ENCODE assay signal across 7 cellular contexts in the genomic region with DNA sequence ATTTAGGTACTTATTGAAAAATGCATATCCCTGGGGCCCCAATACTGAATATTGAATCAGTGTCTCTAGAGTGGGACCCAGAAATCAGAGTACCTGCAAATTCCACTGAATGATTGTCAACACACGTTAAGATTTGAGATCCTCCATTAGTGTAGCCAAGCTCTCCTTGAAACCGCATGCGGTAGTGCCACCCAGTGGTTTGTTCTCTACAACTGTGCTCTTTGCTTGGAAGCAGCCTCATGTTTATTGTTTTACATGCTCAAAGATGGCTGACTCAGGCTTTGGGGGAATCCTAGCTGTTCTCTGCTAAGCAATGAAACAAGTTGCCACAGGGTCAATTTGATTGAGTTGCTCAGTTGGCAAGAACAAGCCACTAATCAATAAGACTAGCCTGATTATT.
DNase-seq lines count a peak whose midpoint lies in the region; TF ChIP-seq lines count a peak whose summit lies in the region.

No MANE protein-coding gene starts in this region.

- no peaks in the 10 kb centered on the region for H3K4me1 ChIP-seq in HAP-1
- no peaks in the 10 kb centered on the region for H3K4me1 ChIP-seq in PC-9 (replicated peaks; ENCODE audit: insufficient read depth)

- H3K9me3 ChIP-seq in HAP-1 (no peaks in the 10 kb centered on the region), PC-9 (ENCODE audit: insufficient read depth, low read depth) (no peaks in the 10 kb centered on the region)

- CTCF ChIA-PET in PC-9 (lab: Charles Lee): no interaction called here

- H3K27me3 ChIP-seq in HAP-1 (ENCODE audit: low read depth): no peaks in the 10 kb centered on the region
- H3K27me3 ChIP-seq in PC-9 (ENCODE audit: insufficient read depth, low read depth): no peaks in the 10 kb centered on the region

- no peak overlapping the region for H2AFZ ChIP-seq in PC-9

- in situ Hi-C loops in HAP-1 (cut with MboI; ENCODE audit: low sequenced_read_pairs): no loop called here

- intact Hi-C loops in PC-9 (cut with micrococcal nuclease; ENCODE audit: unreplicated experiment): no loop called here

- H3K4me3 ChIP-seq in GM12875 (ENCODE audit: low read depth, low read length): no peak overlapping the region
- no peak overlapping the region for H3K4me3 ChIP-seq in HAP-1
- no peak overlapping the region for H3K4me3 ChIP-seq in PC-9

- DNase-seq in HAP-1 (ENCODE audit: low spot score in 2 of 2) (peak; percentile 23 to 59), NCI-H187 (lab: John Stamatoyannopoulos, UW) (peak; percentile 2 to 37), iPS DF 19.7 (ENCODE audit: low read depth, low spot score) (peak; percentile 68), PC-9 (no peak)
- peak; percentile 19 for DNase-seq in activated naive CD4-positive, alpha-beta T cell treated with anti-CD3 and anti-CD28 coated beads, Interleukin-2, amount 50 U/mL, for 16 hours
- peak; percentile 1 for DNase-seq in stimulated activated CD4-positive, alpha-beta T cell treated with anti-CD3 and anti-CD28 coated beads, Interleukin-2, amount 100 ng/mL, for 4 hours (ENCODE audit: low read depth)

- POLR2A ChIA-PET in PC-9 (lab: Charles Lee; ENCODE audit: unreplicated experiment): no interaction called here

- H3K9me2 ChIP-seq in PC-9 (ENCODE audit: insufficient read depth): no peaks in the 10 kb centered on the region

- no peaks in the 10 kb centered on the region for H4K20me1 ChIP-seq in PC-9 (ENCODE audit: insufficient read depth)

- no peak overlapping the region for H3K27ac ChIP-seq in PC-9

- BruUV-seq in PC-9 (replicated peaks; lab: Mats Ljungman, UMichigan): no TSS peak

- TF ChIP-seq CTCF in GM12875 (IDR thresholded peaks at IDR 0.05; ENCODE audit: borderline replicate concordance, insufficient read depth, low read depth, low read length) (peak; percentile 46), PC-9 (conservative IDR thresholded peaks at IDR 0.05) (no peak)

- H3K79me2 ChIP-seq in PC-9 (ENCODE audit: low read depth): no peaks in the 10 kb centered on the region

- no peaks in the 10 kb centered on the region for H3K36me3 ChIP-seq in HAP-1 (replicated peaks)
- no peaks in the 10 kb centered on the region for H3K36me3 ChIP-seq in PC-9 (ENCODE audit: low read depth)

- H3K4me2 ChIP-seq in PC-9: no peak overlapping the region

- H3F3A ChIP-seq in PC-9 (ENCODE audit: insufficient read depth, low read depth): no peaks in the 10 kb centered on the region

Comparison
In these comparisons a context has a peak if more than half of its experiments do, and no peak if none do; other contexts are left out.
1. DNase-seq: peak in HAP-1 (2 of 2), NCI-H187 (2 of 2), activated naive CD4-positive, alpha-beta T cell treated with anti-CD3 and anti-CD28 coated beads, Interleukin-2, amount 50 U/mL, for 16 hours (single experiment), iPS DF 19.7 (single experiment) and stimulated activated CD4-positive, alpha-beta T cell treated with anti-CD3 and anti-CD28 coated beads, Interleukin-2, amount 100 ng/mL, for 4 hours (single experiment); none in PC-9 (0 of 2).